Comparison of ENCODE assay signal across 10 cellular contexts in genomic region chr19:47483200-47483599, GRCh38. TPM values are rescaled to one million over a fixed set of nuclear protein-coding genes. Genes with fewer than 3 reads are reported as not detected.
DNase-seq lines count a peak whose midpoint lies in the region; ATAC-seq, FAIRE-seq and TF ChIP-seq lines count a peak whose summit lies in the region.
"Had no signal": no experiment of that assay in that cellular context is flagged by ENCODE, and none has a peak within 500 bp of the region (broad histone marks: within the 10 kb centered on the region; RNA-seq: fewer than 3 reads in every experiment).

No MANE protein-coding gene starts in this region.

- H3K27me3 ChIP-seq in heart left ventricle (no peaks in the 10 kb centered on the region), ascending aorta (no peaks in the 10 kb centered on the region), liver (ENCODE audit: control insufficient read depth in 4 of 4, insufficient read depth in 4 of 4, low read length in 3 of 4) (no peaks in the 10 kb centered on the region), thymus (ENCODE audit: control insufficient read depth, insufficient read depth) (no peaks in the 10 kb centered on the region)
- H3K27me3 ChIP-seq: right lobe of liver had no signal

- DNase-seq in heart left ventricle (peak in 1 of 5 donors; percentile 54), cardiac septum (ENCODE audit: low spot score) (no peak), ascending aorta (ENCODE audit: low spot score in 2 of 2) (no peak), urothelium cell line (ENCODE audit: low spot score) (no peak), head of caudate nucleus (no peak)

- no peak for TF ChIP-seq POLR2A in heart left ventricle (IDR thresholded peaks at IDR 0.05)

- H3K4me1 ChIP-seq in heart left ventricle, result peaks cover 0 to 19% (median 12%) of the 10 kb centered on the region in 12 donors
- peaks cover 0 to 8% of the 10 kb centered on the region in 2 donors for H3K4me1 ChIP-seq in ascending aorta
- H3K4me1 ChIP-seq in liver (ENCODE audit: control insufficient read depth in 4 of 4, insufficient read depth in 4 of 4, low read length in 3 of 4), result peaks cover 0 to 7% (median 2%) of the 10 kb centered on the region in 4 donors
- peaks cover 37% of the 10 kb centered on the region for H3K4me1 ChIP-seq in thymus (ENCODE audit: control insufficient read depth, insufficient read depth, low read length)
- H3K4me1 ChIP-seq: right lobe of liver had no signal

- H3K4me3 ChIP-seq in heart left ventricle, result peak overlapping the region in 10 of 12 donors; percentile 42 to 80 (median 74)
- H3K4me3 ChIP-seq in ascending aorta, result peak overlapping the region; percentile 70 to 75
- H3K4me3 ChIP-seq in liver (ENCODE audit: low read depth in 1 of 3, low read length in 3 of 3), result peak overlapping the region in 2 of 3 donors; percentile 72 to 84
- peak overlapping the region; percentile 88 for H3K4me3 ChIP-seq in thymus (ENCODE audit: low read length)

- WGBS in heart left ventricle, 4 donors, result 89 to 92% (median 91%) methylated on average over 15 of the region's 15 CpGs
- 92% methylated on average over 15 of the region's 15 CpGs for WGBS in liver
- 97% methylated on average over 15 of the region's 15 CpGs for WGBS in thymus

- H3K9me3 ChIP-seq in heart left ventricle (no peaks in the 10 kb centered on the region), ascending aorta (no peaks in the 10 kb centered on the region), liver (ENCODE audit: control insufficient read depth in 4 of 4, low read length in 3 of 4) (no peaks in the 10 kb centered on the region), thymus (ENCODE audit: control insufficient read depth) (no peaks in the 10 kb centered on the region)
- H3K9me3 ChIP-seq: right lobe of liver had no signal

- no peak for TF ChIP-seq RAD21 in liver (IDR thresholded peaks at IDR 0.05)

- H3K27ac ChIP-seq in heart left ventricle (no peak overlapping the region), ascending aorta (no peak overlapping the region), liver (ENCODE audit: low read depth in 1 of 2, low read length in 2 of 2) (no peak overlapping the region), thymus (ENCODE audit: low read depth) (no peak overlapping the region)

- TF ChIP-seq CTCF in heart left ventricle (IDR thresholded peaks at IDR 0.05) (no peak), ascending aorta (IDR thresholded peaks at IDR 0.05) (no peak), liver (IDR thresholded peaks at IDR 0.05; ENCODE audit: low read depth, low read length, missing input control) (no peak)

- no peak for FAIRE-seq in urothelium cell line (lab: Jason Lieb, UNC)

- intact Hi-C loops in heart left ventricle (cut with DNase I), result loop anchor here in 1 of 10 donors (5.0 kb wide), 1 partner anchor 34 kb away; the partner anchor contains the start of gene NAPA
- intact Hi-C loops in cardiac septum (cut with DNase I), result no loop called here
- intact Hi-C loops in ascending aorta (cut with DNase I), result no loop called here
- intact Hi-C loops in head of caudate nucleus (cut with DNase I), result no loop called here

- H3K9ac ChIP-seq in liver (ENCODE audit: low read depth in 1 of 2, low read length in 2 of 2), result no peak overlapping the region

- no peak for ATAC-seq in heart left ventricle
- no peak for ATAC-seq in GM21786 (IDR thresholded peaks at IDR 0.05; ENCODE audit: unreplicated experiment)

- H3K36me3 ChIP-seq in heart left ventricle (peaks cover 0 to 14% (median 12%) of the 10 kb centered on the region in 9 donors), ascending aorta (peaks cover 10% of the 10 kb centered on the region in 2 donors), liver (ENCODE audit: control insufficient read depth in 4 of 4, insufficient read depth in 3 of 4, low read depth in 1 of 4, low read length in 3 of 4) (peaks cover 0 to 12% (median 5%) of the 10 kb centered on the region in 4 donors), thymus (ENCODE audit: control insufficient read depth, insufficient read depth) (peaks cover 7% of the 10 kb centered on the region)

TF ChIP-seq in liver, 16 proteins besides CTCF, POLR2A, EP300 and RAD21:
- no peak for TF ChIP-seq HNF4G (IDR thresholded peaks at IDR 0.05)
- no peak for TF ChIP-seq FOXA1 (IDR thresholded peaks at IDR 0.05)
- TF ChIP-seq GABPA (IDR thresholded peaks at IDR 0.05 in 1 of 2, conservative IDR thresholded peaks at IDR 0.05 in 1 of 2), result no peak
- TF ChIP-seq FOXA2 (IDR thresholded peaks at IDR 0.05), result no peak
- TF ChIP-seq HNF4A (conservative IDR thresholded peaks at IDR 0.05), result no peak

RNA-seq across cellular contexts. Expression of gene KPTN, which starts 0.8 kb away (rescaled TPM):
- total RNA-seq in heart left ventricle, result 1 to 10 TPM; 3.2 to 9.5 (median 7.0) TPM
- 10 to 100 TPM in 1 of 2 donors, 1 to 10 TPM in 1; 9.4 to 15.8 TPM for polyA plus RNA-seq in heart left ventricle
- 5.2 TPM for total RNA-seq in cardiac septum
- total RNA-seq in ascending aorta, result 26.0 TPM
- 1 to 10 TPM; 2.3 to 3.6 TPM for total RNA-seq in liver
- 1 to 10 TPM; 4.4 to 6.0 TPM for polyA plus RNA-seq in liver
- 32.2 TPM for polyA plus RNA-seq in thymus

RNA-seq across cellular contexts. Expression of gene SLC8A2, which starts 11.5 kb away (rescaled TPM):
- under 1 TPM in 6 of 9 donors, not detected in 3; 0.08 to 0.67 (median 0.30) TPM for total RNA-seq in heart left ventricle
- polyA plus RNA-seq in heart left ventricle, result under 1 TPM in 1 of 2 donors, not detected in 1; 0.12 TPM
- 0.59 TPM for total RNA-seq in cardiac septum
- total RNA-seq in ascending aorta, result not detected
- under 1 TPM in 1 of 2 donors, not detected in 1; 0.25 TPM for total RNA-seq in liver
- under 1 TPM in 1 of 2 donors, not detected in 1; 0.01 TPM for polyA plus RNA-seq in liver
- polyA plus RNA-seq in thymus, result 0.16 TPM
- total RNA-seq: M059J had no signal

RNA-seq across cellular contexts. Expression of gene NAPA, which starts 31.7 kb away (rescaled TPM):
- total RNA-seq in heart left ventricle, result 100 to 1,000 TPM; 113 to 238 (median 125) TPM
- polyA plus RNA-seq in heart left ventricle, result 100 to 1,000 TPM; 118 to 121 TPM
- total RNA-seq in cardiac septum, result 112 TPM
- 102 TPM for total RNA-seq in ascending aorta
- total RNA-seq in liver, result 100 to 1,000 TPM in 1 of 2 donors, 10 to 100 TPM in 1; 73.4 to 116 TPM
- 100 to 1,000 TPM; 125 to 132 TPM for polyA plus RNA-seq in liver
- 89.2 TPM for polyA plus RNA-seq in thymus
